In genomic region chr11:83070044-83070877, GRCh38 we compare ENCODE assay signal across 8 cellular contexts. TPM values are rescaled to one million over a fixed set of nuclear protein-coding genes. Genes with fewer than 3 reads are reported as not detected.
A peak's percentile ranks its signal among the peaks of the same experiment; 100 is the strongest.
DNase-seq lines count a peak whose midpoint lies in the region; ATAC-seq and TF ChIP-seq lines count a peak whose summit lies in the region.

No MANE protein-coding gene starts in this region.

- peak overlapping the region; percentile 96 for H3K9ac ChIP-seq in endocrine pancreas (ENCODE audit: control insufficient read depth, insufficient read depth, low read length)

- no peaks in the 10 kb centered on the region for H3K9me3 ChIP-seq in endocrine pancreas (ENCODE audit: control insufficient read depth, low read length)
- no peaks in the 10 kb centered on the region for H3K9me3 ChIP-seq in naive thymus-derived CD4-positive, alpha-beta T cell (ENCODE audit: control insufficient read depth in 2 of 3, low read length in 3 of 3)

- no peaks in the 10 kb centered on the region for H3K36me3 ChIP-seq in endocrine pancreas (ENCODE audit: control insufficient read depth, insufficient read depth, low read length)
- peaks cover 0 to 5% (median 0%) of the 10 kb centered on the region in 3 experiments for H3K36me3 ChIP-seq in naive thymus-derived CD4-positive, alpha-beta T cell (ENCODE audit: control insufficient read depth in 2 of 3, insufficient read depth in 3 of 3, low read length in 3 of 3)

- H3K27ac ChIP-seq in naive thymus-derived CD4-positive, alpha-beta T cell (ENCODE audit: low read depth, low read length), result peak overlapping the region; percentile 92

- POLR2A ChIA-PET in naive thymus-derived CD4-positive, alpha-beta T cell (lab: Charles Lee), result interaction anchor here (0.6 to 7.8 kb wide), 9 partner anchors 7 to 216 kb away, joined by 3 to 140 read pairs (median 14); partner anchors contain the start of genes CCDC90B, DDIAS, PCF11 and PRCP

- peak overlapping the region; percentile 96 for H3K4me3 ChIP-seq in endocrine pancreas (ENCODE audit: control insufficient read depth, insufficient read depth, low read length)
- peak overlapping the region; percentile 89 for H3K4me3 ChIP-seq in naive thymus-derived CD4-positive, alpha-beta T cell (ENCODE audit: low read length)

- intact Hi-C loops in naive thymus-derived CD4-positive, alpha-beta T cell (cut with micrococcal nuclease), result loop anchor here (2.0 to 5.0 kb wide), 5 partner anchors 63 to 353 kb away; no protein-coding TSS in a partner anchor

- H3K36me3 Mint-ChIP-seq in naive thymus-derived CD4-positive, alpha-beta T cell, result peaks cover 0 to 26% (median 18%) of the 10 kb centered on the region in 5 donors

- no peak for TF ChIP-seq CTCF in GM13976 (IDR thresholded peaks at IDR 0.05; ENCODE audit: borderline replicate concordance, control extremely low read depth, extremely low read depth, insufficient read depth, missing control alignments)

- in situ Hi-C loops in GM13976 (cut with MboI; ENCODE audit: low sequenced_read_pairs, unreplicated experiment), result loop anchor here (10.0 kb wide), 1 partner anchor 165 kb away; the partner anchor contains the start of genes DDIAS and PRCP

- no peaks in the 10 kb centered on the region for H3K9me3 Mint-ChIP-seq in naive thymus-derived CD4-positive, alpha-beta T cell

- H3K4me1 ChIP-seq in endocrine pancreas (ENCODE audit: control insufficient read depth, insufficient read depth, low read length), result peaks cover 9% of the 10 kb centered on the region
- H3K4me1 ChIP-seq in naive thymus-derived CD4-positive, alpha-beta T cell (ENCODE audit: control insufficient read depth in 2 of 2, insufficient read depth in 2 of 2, low read length in 2 of 2), result peaks cover 26 to 27% of the 10 kb centered on the region in 2 donors

- H3K4me3 Mint-ChIP-seq in naive thymus-derived CD4-positive, alpha-beta T cell, result peak overlapping the region in 3 of 10 donors; percentile 53 to 68 (median 61)

- peaks cover 0 to 41% (median 18%) of the 10 kb centered on the region in 7 donors for H3K4me1 Mint-ChIP-seq in naive thymus-derived CD4-positive, alpha-beta T cell

- CTCF ChIA-PET in naive thymus-derived CD4-positive, alpha-beta T cell (lab: Charles Lee), result interaction anchor here (0.6 kb wide), 1 partner anchor 103 kb away, joined by 4 read pairs; no protein-coding TSS in a partner anchor

- ATAC-seq in naive thymus-derived CD4-positive, alpha-beta T cell, result no peak
- ATAC-seq in GM19452 (IDR thresholded peaks at IDR 0.05; ENCODE audit: unreplicated experiment), result no peak
- no peak for ATAC-seq in GM18867 (IDR thresholded peaks at IDR 0.05; ENCODE audit: unreplicated experiment)

- H3K27me3 Mint-ChIP-seq in naive thymus-derived CD4-positive, alpha-beta T cell, result peaks cover 0 to 4% (median 0%) of the 10 kb centered on the region in 5 donors

- no peaks in the 10 kb centered on the region for H3K27me3 ChIP-seq in endocrine pancreas (ENCODE audit: control insufficient read depth, insufficient read depth, low read length)
- H3K27me3 ChIP-seq in naive thymus-derived CD4-positive, alpha-beta T cell (ENCODE audit: control insufficient read depth in 2 of 2, insufficient read depth in 2 of 2, low read length in 2 of 2), result no peaks in the 10 kb centered on the region

- peak; percentile 36 for DNase-seq in Daoy (ENCODE audit: low read depth)
- peak; percentile 33 for DNase-seq in NCI-H460 (ENCODE audit: extremely low read depth, low read depth)
- DNase-seq in naive thymus-derived CD4-positive, alpha-beta T cell, result no peak
- DNase-seq in GM13976 (ENCODE audit: low spot score), result no peak
- DNase-seq in GOT3 (lab: John Stamatoyannopoulos, UW), result no peak

- H3K27ac Mint-ChIP-seq in naive thymus-derived CD4-positive, alpha-beta T cell, result peak overlapping the region in 3 of 9 donors; percentile 10 to 44 (median 24)

RNA-seq across cellular contexts. Expression of gene RAB30, which starts 1.4 kb away (rescaled TPM):
- total RNA-seq in Daoy (2014; rRNA removed; shearing (Covaris generic)), result 10.3 and 11.9 TPM in 2 replicates
- 2.6 and 3.7 TPM in 2 replicates for total RNA-seq in NCI-H460 (2014; rRNA removed; shearing (Covaris generic))
- polyA plus RNA-seq in NCI-H460 (2014; cell fraction: nucleus; rRNA removed), result 1.1 and 2.0 TPM in 2 replicates
- total RNA-seq in naive thymus-derived CD4-positive, alpha-beta T cell, result 10 to 100 TPM in 4 of 5 experiments, 1 to 10 TPM in 1; 7.4 to 50.2 (median 24.7) TPM
- polyA plus RNA-seq in naive thymus-derived CD4-positive, alpha-beta T cell, result 10 to 100 TPM; 14.1 to 22.9 TPM

Comparison
In these comparisons a context has a peak if more than half of its experiments do, and no peak if none do; other contexts are left out.
1. DNase-seq: peak in Daoy (single experiment) and NCI-H460 (single experiment); none in naive thymus-derived CD4-positive, alpha-beta T cell (0 of 9), GM13976 (single experiment) and GOT3 (single experiment).